8 cellular contexts compared by ENCODE assay signal in the genomic region with DNA sequence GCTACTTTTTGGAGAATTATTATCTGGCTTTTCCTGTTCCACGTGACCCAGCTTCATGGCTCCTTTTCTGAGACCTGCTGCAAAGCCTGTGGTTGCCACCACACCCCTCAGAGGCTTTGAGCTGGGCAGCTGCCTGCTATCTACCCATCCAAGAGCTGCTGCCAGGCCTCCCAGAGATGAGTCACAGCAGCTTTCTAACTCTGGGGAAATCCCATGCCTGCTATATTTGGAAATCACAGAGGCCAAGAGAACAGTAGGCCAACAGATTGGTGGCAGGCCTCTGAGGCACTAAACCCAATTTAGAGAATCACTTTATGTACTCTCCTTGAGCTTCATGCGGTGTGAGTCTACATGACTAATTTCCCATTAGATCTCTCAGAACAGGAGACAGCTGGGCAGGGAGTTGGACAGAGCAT. TPM values are rescaled to one million over a fixed set of nuclear protein-coding genes. Genes with fewer than 3 reads are reported as not detected.
DNase-seq lines count a peak whose midpoint lies in the region; ATAC-seq, FAIRE-seq and TF ChIP-seq lines count a peak whose summit lies in the region.

No MANE protein-coding gene starts in this region.

- no peak for FAIRE-seq in A549 (lab: Jason Lieb, UNC)

- POLR2A ChIA-PET in A549 (lab: Yijun Ruan, JAX), result interaction anchor here (1.1 kb wide), 1 partner anchor 35 kb away, joined by 5 read pairs; a partner anchor contains a TSS

- peak; percentile 13 to 22; a peak in 1 of 5 replicates for TF ChIP-seq RAD21 in A549 (conservative IDR thresholded peaks at IDR 0.05 in 1 of 2, IDR thresholded peaks at IDR 0.05 in 1 of 2)

- no peaks in the 10 kb centered on the region for H3K9me3 ChIP-seq in A549

- H3K4me2 ChIP-seq in A549, result peak overlapping the region; percentile 39

- DNase-seq in A549 (ENCODE audit: low read depth in 1 of 2, low spot score in 1 of 2) (peak; percentile 78 to 79), NCI-H226 (peak; percentile 97), glomerular visceral epithelial cell (ENCODE audit: extremely low spot score) (peak; percentile 96), putamen (ENCODE audit: low spot score) (peak; percentile 18), DMS114 treated with DMSO at 0.1 percent for 48 hours (lab: John Stamatoyannopoulos, UW; ENCODE audit: unreplicated experiment) (no peak)
- DNase-seq in activated T-cell treated with anti-CD3 and anti-CD28 coated beads, Interleukin-2, amount 50 U/mL, for 1 hour, result peak; percentile 19

- H3K4me1 ChIP-seq in A549, result peaks cover 20% of the 10 kb centered on the region

- 2% methylated on average over 2 of the region's 2 CpGs for WGBS in A549 (ENCODE audit: missing lambda C conversion rate)

- H3K4me3 ChIP-seq in A549, result no peak overlapping the region

- no peak for TF ChIP-seq POLR2A in A549 (IDR thresholded peaks at IDR 0.05; ENCODE audit: low read length)

- TF ChIP-seq CTCF in A549 (IDR thresholded peaks at IDR 0.05), result no peak

- H3K27ac ChIP-seq in A549, result no peak overlapping the region

- CTCF ChIA-PET in A549 (lab: Yijun Ruan, JAX), result interaction anchor here (1.0 to 1.6 kb wide), 3 partner anchors 36 to 856 kb away, joined by 3 to 4 read pairs (median 3); no protein-coding TSS in a partner anchor

- TF ChIP-seq EP300 in A549 (IDR thresholded peaks at IDR 0.05), result no peak

- ATAC-seq in A549 (peak; percentile 100), GM18517 (IDR thresholded peaks at IDR 0.05; ENCODE audit: unreplicated experiment) (peak; percentile 99), HG02938 (IDR thresholded peaks at IDR 0.05; ENCODE audit: unreplicated experiment) (peak; percentile 95)

TF ChIP-seq in A549, 52 proteins besides CTCF, POLR2A, EP300 and RAD21:
- peak in 1 of 2 experiments; percentile 54; a peak in 2 of 4 replicates for TF ChIP-seq CEBPB (IDR thresholded peaks at IDR 0.05)
- peak; percentile 25; the same call in 1 of the 3 replicates for TF ChIP-seq SMC3 (IDR thresholded peaks at IDR 0.05)
- TF ChIP-seq JUNB (IDR thresholded peaks at IDR 0.05), result peak; percentile 51; the same call in 1 of the 2 replicates
- peak; percentile 31; the same call in 1 of the 2 replicates for TF ChIP-seq GATA3 (IDR thresholded peaks at IDR 0.05; ENCODE audit: borderline replicate concordance)
- TF ChIP-seq FOSL2 (IDR thresholded peaks at IDR 0.05), result peak; percentile 46; the same call in 1 of the 2 replicates
- peak; percentile 88 for TF ChIP-seq FOSL2 (CRISPR knock-in tag; IDR thresholded peaks at IDR 0.05)
- no peak for TF ChIP-seq NPAS2 (CRISPR knock-in tag; IDR thresholded peaks at IDR 0.05; ENCODE audit: borderline replicate concordance)
- TF ChIP-seq NR3C1 (IDR thresholded peaks at IDR 0.05), result no peak
- TF ChIP-seq, protein P1, sequence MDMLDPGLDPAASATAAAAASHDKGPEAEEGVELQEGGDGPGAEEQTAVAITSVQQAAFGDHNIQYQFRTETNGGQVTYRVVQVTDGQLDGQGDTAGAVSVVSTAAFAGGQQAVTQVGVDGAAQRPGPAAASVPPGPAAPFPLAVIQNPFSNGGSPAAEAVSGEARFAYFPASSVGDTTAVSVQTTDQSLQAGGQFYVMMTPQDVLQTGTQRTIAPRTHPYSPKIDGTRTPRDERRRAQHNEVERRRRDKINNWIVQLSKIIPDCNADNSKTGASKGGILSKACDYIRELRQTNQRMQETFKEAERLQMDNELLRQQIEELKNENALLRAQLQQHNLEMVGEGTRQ (IDR thresholded peaks at IDR 0.05), result peak; percentile 61
- TF ChIP-seq, protein P2, sequence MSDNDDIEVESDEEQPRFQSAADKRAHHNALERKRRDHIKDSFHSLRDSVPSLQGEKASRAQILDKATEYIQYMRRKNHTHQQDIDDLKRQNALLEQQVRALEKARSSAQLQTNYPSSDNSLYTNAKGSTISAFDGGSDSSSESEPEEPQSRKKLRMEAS (IDR thresholded peaks at IDR 0.05), result peak; percentile 17; the same call in 1 of the 2 replicates

RNA-seq across cellular contexts. Expression of a gene that starts 35.2 kb away (rescaled TPM):
- polyA plus RNA-seq in A549 (2011; rRNA removed), result 97.2 and 121 TPM in 2 replicates
- polyA plus RNA-seq in A549 (2012; cell fraction: cytosol; rRNA removed), result 32.3 and 36.8 TPM in 2 replicates
- polyA plus RNA-seq in A549 (2012; cell fraction: nucleus; rRNA removed), result 20.5 and 29.8 TPM in 2 replicates
- 59.4 to 61.5 TPM (median 60.1 TPM) in 3 replicates for polyA plus RNA-seq in A549 (2017; fragmentation: RNase III; extraction: RNeasy Plus Mini Kit Qiagen cat#74134 plus additional on column Dnase treatment)
- 54.0 and 71.5 TPM in 2 replicates for polyA minus RNA-seq in A549 (2011; rRNA and poly(A)+ RNA removed)
